In genomic region chr12:93221841-93222240, GRCh38 we compare ENCODE assay signal across 24 cellular contexts.
DNase-seq lines count a peak whose midpoint lies in the region; ATAC-seq, FAIRE-seq and TF ChIP-seq lines count a peak whose summit lies in the region.
"Had no signal": no experiment of that assay in that cellular context is flagged by ENCODE, and none has a peak within 500 bp of the region (broad histone marks: within the 10 kb centered on the region; RNA-seq: fewer than 3 reads in every experiment).

No MANE protein-coding gene starts in this region.

- H3K4me1 ChIP-seq in left lung, result peaks cover 0 to 6% of the 10 kb centered on the region in 2 donors

- TF ChIP-seq CTCF in left lung (IDR thresholded peaks at IDR 0.05), result no peak

- ATAC-seq in left lobe of liver (no peak), left lung (no peak)
- ATAC-seq: CD8-positive, alpha-beta T cell; HCT116; SK-N-SH treated with all-trans-retinoic acid at 6 μM for 48 hours had no signal

- no peaks in the 10 kb centered on the region for H3K27me3 ChIP-seq in left lung

- intact Hi-C loops in left lung (cut with DNase I), result no loop called here

- H3K27ac ChIP-seq in left lung, result no peak overlapping the region
- H3K27ac ChIP-seq: C4-2B had no signal

- no peak for DNase-seq in GM18507 (ENCODE audit: extremely low spot score, insufficient read length, low read depth)
- peak; percentile 93 for DNase-seq in SK-MEL-5 (ENCODE audit: low read depth, low spot score)
- peak; percentile 79 for DNase-seq in medulla oblongata (ENCODE audit: extremely low spot score)
- DNase-seq in superior temporal gyrus (ENCODE audit: extremely low spot score), result peak; percentile 71
- DNase-seq in left lobe of liver (ENCODE audit: low spot score), result no peak
- DNase-seq in NCI-H82 treated with DMSO at 0.1 percent for 48 hours (lab: John Stamatoyannopoulos, UW; ENCODE audit: unreplicated experiment), result no peak
- DNase-seq in left lung, result no peak
- DNase-seq: Calu3; CD8-positive, alpha-beta T cell; DMS153; DND-41; Karpas-422; NCI-H1092 treated with DMSO at 0.1 percent for 48 hours; NCI-H1436; NCI-H187; NCI-H2081 treated with DMSO at 0.1 percent for 48 hours; NCI-H2171; NCI-H226; NCI-H510A; NCI-H69 had no signal

- in situ Hi-C loops in SK-MEL-5 (cut with HindIII; ENCODE audit: low pct_unique_long_range_greater_than_20kb, low sequenced_read_pairs), result no loop called here

- no peaks in the 10 kb centered on the region for H3K36me3 ChIP-seq in left lung

- peak; percentile 26 for FAIRE-seq in GM18507 (lab: Jason Lieb, UNC)
- FAIRE-seq: H1 had no signal

- H3K4me3 ChIP-seq in left lung, result no peak overlapping the region

- H3K9me3 ChIP-seq in left lung, result peaks cover 0 to 2% of the 10 kb centered on the region in 2 donors

Comparison
In these comparisons a context has a peak if more than half of its experiments do, and no peak if none do; other contexts are left out.
1. DNase-seq: peak in SK-MEL-5 (single experiment), medulla oblongata (single experiment) and superior temporal gyrus (single experiment); none in GM18507 (single experiment), left lobe of liver (single experiment), NCI-H82 treated with DMSO at 0.1 percent for 48 hours (single experiment) and left lung (0 of 2).